Comparison of ENCODE assay signal across 28 cellular contexts in the genomic region with DNA sequence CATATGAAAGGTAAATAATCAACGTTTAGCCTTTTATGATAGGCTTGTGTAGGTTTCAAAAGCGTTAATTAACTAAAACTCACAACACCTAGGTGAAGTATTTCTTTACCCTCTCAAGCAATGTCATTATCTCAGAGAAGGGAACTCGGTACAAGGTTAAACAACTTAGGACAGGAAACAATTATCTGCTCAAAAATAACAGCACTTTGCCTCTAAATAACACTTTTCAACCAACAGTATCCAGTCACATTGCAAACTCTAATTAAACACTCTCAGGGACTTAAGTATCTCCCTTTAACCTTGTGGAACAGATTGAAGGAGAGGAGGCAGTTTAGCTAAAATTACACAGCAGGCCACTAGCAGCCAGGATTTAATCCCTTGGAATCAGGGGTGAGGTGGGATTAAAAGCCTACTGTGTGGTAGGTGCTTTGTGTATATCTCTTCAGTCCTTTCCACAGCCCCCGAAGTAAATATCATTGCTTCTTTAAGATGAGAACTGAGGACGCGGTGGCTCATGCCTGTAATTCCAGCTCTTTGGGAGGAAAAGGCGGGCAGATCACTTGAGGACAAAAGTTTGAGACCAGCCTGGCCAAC.
DNase-seq lines count a peak whose midpoint lies in the region; ATAC-seq, FAIRE-seq and TF ChIP-seq lines count a peak whose summit lies in the region.
"Had no signal": no experiment of that assay in that cellular context is flagged by ENCODE, and none has a peak within 500 bp of the region (broad histone marks: within the 10 kb centered on the region; RNA-seq: fewer than 3 reads in every experiment).

No MANE protein-coding gene starts in this region.

- H3K36me3 Mint-ChIP-seq in memory B cell, result no peaks in the 10 kb centered on the region
- H3K36me3 Mint-ChIP-seq: CD14-positive monocyte, T-cell had no signal

- no peaks in the 10 kb centered on the region for H3K4me1 ChIP-seq in HUES48 (ENCODE audit: control insufficient read depth, insufficient read depth, low read length)
- H3K4me1 ChIP-seq: gastroesophageal sphincter, sigmoid colon, vagina had no signal

- no peak overlapping the region for H3K9ac ChIP-seq in HUES48 (ENCODE audit: low read depth, low read length)

- peak overlapping the region; percentile 88 for H3K27ac Mint-ChIP-seq in memory B cell
- H3K27ac Mint-ChIP-seq: activated CD8-positive, alpha-beta T cell treated with anti-CD3 and anti-CD28 coated beads, Interleukin-2, amount 10 ng/mL, durations not matched to agents 7 days and 5 days; immature natural killer cell; T-cell had no signal

- H3K4me3 Mint-ChIP-seq in memory B cell, result no peak overlapping the region
- H3K4me3 Mint-ChIP-seq: activated CD8-positive, alpha-beta T cell treated with anti-CD3 and anti-CD28 coated beads, Interleukin-2, amount 10 ng/mL, durations not matched to agents 7 days and 5 days; CD14-positive monocyte; immature natural killer cell; T-cell had no signal

- no peak overlapping the region for H3K4me3 ChIP-seq in HUES48 (ENCODE audit: low read depth, low read length)
- H3K4me3 ChIP-seq: gastroesophageal sphincter, psoas muscle, sigmoid colon, vagina had no signal

- peak overlapping the region; percentile 7 for H3K27ac ChIP-seq in HUES48 (ENCODE audit: low read depth, low read length)
- H3K27ac ChIP-seq: gastroesophageal sphincter, psoas muscle, sigmoid colon, vagina had no signal

- no peaks in the 10 kb centered on the region for H3K9me3 Mint-ChIP-seq in memory B cell
- H3K9me3 Mint-ChIP-seq: CD14-positive monocyte, immature natural killer cell, T-cell had no signal

- no peak for DNase-seq in D721Med (ENCODE audit: insufficient read length, low spot score)
- peak; percentile 98 for DNase-seq in NCI-H82 treated with DMSO at 0.1 percent for 48 hours (lab: John Stamatoyannopoulos, UW; ENCODE audit: unreplicated experiment)
- no peak for DNase-seq in memory B cell (ENCODE audit: low spot score in 2 of 2)
- DNase-seq in effector CD8-positive, alpha-beta T cell (lab: John Stamatoyannopoulos, UW), result no peak
- no peak for DNase-seq in NCI-H774 (lab: John Stamatoyannopoulos, UW)
- DNase-seq in SHP77 (lab: John Stamatoyannopoulos, UW), result no peak
- DNase-seq: activated CD8-positive, alpha-beta T cell treated with anti-CD3 and anti-CD28 coated beads, Interleukin-2, amount 10 ng/mL, durations not matched to agents 7 days and 5 days; activated gamma-delta T cell; activated T-cell treated with anti-CD3 and anti-CD28 coated beads for 4 hours; caudate nucleus; HCEC 1CT; hypothalamus; immature natural killer cell; KG1; mesenchymal stem cell; MM.1S; NCI-H1694 treated with DMSO at 0.1 percent for 48 hours; NCI-H446; psoas muscle; sigmoid colon; stimulated activated naive CD4-positive, alpha-beta T cell treated with Interleukin-2 at 50 U/mL for 16 hours; T-cell had no signal

- peaks cover 9% of the 10 kb centered on the region for H3K27me3 Mint-ChIP-seq in memory B cell

- peak; percentile 72 for FAIRE-seq in D721Med (lab: Jason Lieb, UNC)
- FAIRE-seq: astrocyte had no signal

- no peaks in the 10 kb centered on the region for H3K27me3 ChIP-seq in HUES48 (ENCODE audit: control insufficient read depth, insufficient read depth, low read length)
- H3K27me3 ChIP-seq: gastroesophageal sphincter, sigmoid colon, vagina had no signal

- no peak for TF ChIP-seq CTCF in D721Med (IDR thresholded peaks at IDR 0.05; ENCODE audit: insufficient read depth, missing control alignments)

- H3K36me3 ChIP-seq in HUES48 (ENCODE audit: control insufficient read depth, insufficient read depth, low read length), result no peaks in the 10 kb centered on the region
- H3K36me3 ChIP-seq: gastroesophageal sphincter, sigmoid colon, vagina had no signal

- peaks cover 17% of the 10 kb centered on the region for H3K4me1 Mint-ChIP-seq in memory B cell
- H3K4me1 Mint-ChIP-seq: immature natural killer cell had no signal

- H3K9me3 ChIP-seq in HUES48 (ENCODE audit: control insufficient read depth, insufficient read depth, low read length), result no peaks in the 10 kb centered on the region
- H3K9me3 ChIP-seq: gastroesophageal sphincter, psoas muscle, sigmoid colon, vagina had no signal

- ATAC-seq in memory B cell (ENCODE audit: low read depth), result no peak
- ATAC-seq in HG02973 (IDR thresholded peaks at IDR 0.05; ENCODE audit: unreplicated experiment), result no peak
- ATAC-seq: activated CD8-positive, alpha-beta T cell treated with anti-CD3 and anti-CD28 coated beads, Interleukin-2, amount 10 ng/mL, durations not matched to agents 7 days and 5 days; gastroesophageal sphincter; psoas muscle; T-cell had no signal
